ENCODE assay signal across 19 cellular contexts in genomic region chr3:116145613-116146012, GRCh38.
DNase-seq lines count a peak whose midpoint lies in the region; ATAC-seq, FAIRE-seq and TF ChIP-seq lines count a peak whose summit lies in the region.
"Had no signal": no experiment of that assay in that cellular context is flagged by ENCODE, and none has a peak within 500 bp of the region (broad histone marks: within the 10 kb centered on the region; RNA-seq: fewer than 3 reads in every experiment).

No MANE protein-coding gene starts in this region.

- H3K4me1 ChIP-seq in kidney (ENCODE audit: control insufficient read depth in 1 of 2, insufficient read depth in 1 of 2, low read depth in 1 of 2, low read length in 2 of 2) (no peaks in the 10 kb centered on the region), SJCRH30 (peaks cover 19% of the 10 kb centered on the region)

- FAIRE-seq in G401.6 (lab: Jason Lieb, UNC) = peak; percentile 97
- peak; percentile 73 for FAIRE-seq in colon (lab: Jason Lieb, UNC)
- FAIRE-seq in kidney (lab: Jason Lieb, UNC) = peak; percentile 87
- FAIRE-seq: GM12891, GM18507 had no signal

- intact Hi-C loops in kidney (cut with DNase I) = no loop called here

- no peak for TF ChIP-seq CTCF in kidney (IDR thresholded peaks at IDR 0.05; ENCODE audit: borderline replicate concordance, extremely low read depth, insufficient read depth)

- ATAC-seq in HG03175 (IDR thresholded peaks at IDR 0.05; ENCODE audit: unreplicated experiment) = no peak
- ATAC-seq: GM23338, HCT116 had no signal

- no peak overlapping the region for H3K27ac ChIP-seq in kidney (ENCODE audit: low read depth in 2 of 2, low read length in 2 of 2)
- no peak overlapping the region for H3K27ac ChIP-seq in SJCRH30

- peak; percentile 2 for DNase-seq in OCI-M1 (lab: John Stamatoyannopoulos, UW)
- no peak for DNase-seq in kidney
- DNase-seq in SJCRH30 = no peak
- DNase-seq in occipital lobe (lab: John Stamatoyannopoulos, UW) = no peak
- DNase-seq: C1 segment of cervical spinal cord; Calu3; CD4-positive, alpha-beta memory T cell; COR-L47; DMS79; EL; GF-D8; H9 had no signal

- no peak overlapping the region for H3K9ac ChIP-seq in kidney (ENCODE audit: low read length in 2 of 2)

- H3K4me3 ChIP-seq in kidney (ENCODE audit: low read length in 2 of 2) (no peak overlapping the region), SJCRH30 (no peak overlapping the region)
- H3K4me3 ChIP-seq: GM23338 had no signal

- H3K9me3 ChIP-seq in kidney (ENCODE audit: control insufficient read depth in 1 of 2, low read length in 2 of 2) (peaks cover 0 to 3% of the 10 kb centered on the region in 2 donors), SJCRH30 (replicated peaks) (0 out of 2 replicates have a peak, but pooled peaks cover 9% of the 10 kb centered on the region)

- H3K27me3 ChIP-seq in SJCRH30 = no peaks in the 10 kb centered on the region

- H3K36me3 ChIP-seq in kidney (ENCODE audit: control insufficient read depth in 1 of 2, insufficient read depth in 2 of 2, low read length in 2 of 2) (no peaks in the 10 kb centered on the region), SJCRH30 (no peaks in the 10 kb centered on the region)
